Comparison of ENCODE assay signal across 9 cellular contexts in genomic region chr1:160881270-160881669, GRCh38. TPM values are rescaled to one million over a fixed set of nuclear protein-coding genes. Genes with fewer than 3 reads are reported as not detected.
"Had no signal": no experiment of that assay in that cellular context is flagged by ENCODE, and none has a peak within 500 bp of the region (broad histone marks: within the 10 kb centered on the region; RNA-seq: fewer than 3 reads in every experiment).

No MANE protein-coding gene starts in this region.

RNA-seq across cellular contexts. Expression of gene ITLN1, which starts 3.7 kb away (rescaled TPM):
- total RNA-seq: natural killer cell, osteoblast, progenitor cell of endocrine pancreas, renal cortical epithelial cell, temporal lobe, thyroid gland had no signal
- polyA plus RNA-seq: naive thymus-derived CD4-positive, alpha-beta T cell; neural cell had no signal

RNA-seq across cellular contexts. Expression of gene CD244, which starts 18.6 kb away (rescaled TPM):
- total RNA-seq: occipital lobe, osteoblast, progenitor cell of endocrine pancreas, renal cortical epithelial cell, temporal lobe had no signal
- polyA plus RNA-seq: neural cell had no signal
